ENCODE assay signal across 16 cellular contexts in genomic region chr14:54979039-54979438, GRCh38. TPM values are rescaled to one million over a fixed set of nuclear protein-coding genes. Genes with fewer than 3 reads are reported as not detected.
A peak's percentile ranks its signal among the peaks of the same experiment; 100 is the strongest.
DNase-seq lines count a peak whose midpoint lies in the region; ATAC-seq and TF ChIP-seq lines count a peak whose summit lies in the region.
"Had no signal": no experiment of that assay in that cellular context is flagged by ENCODE, and none has a peak within 500 bp of the region (broad histone marks: within the 10 kb centered on the region; RNA-seq: fewer than 3 reads in every experiment).

No MANE protein-coding gene starts in this region.

- intact Hi-C loops in activated CD8-positive, alpha-beta T cell treated with anti-CD3 and anti-CD28 coated beads for 36 hours (cut with micrococcal nuclease), result no loop called here

- H4K5ac ChIP-seq in mesendoderm (ENCODE audit: low read length), result no peak overlapping the region

- H3K36me3 ChIP-seq in mesendoderm (ENCODE audit: control insufficient read depth, insufficient read depth, low read length), result no peaks in the 10 kb centered on the region

- H3K27ac Mint-ChIP-seq in activated CD8-positive, alpha-beta memory T cell treated with anti-CD3 and anti-CD28 coated beads, Interleukin-2, amount 10 ng/mL, durations not matched to agents 7 days and 5 days, result peak overlapping the region; percentile 5
- H3K27ac Mint-ChIP-seq in HFFc6 (peak overlapping the region; percentile 12; the same call in 1 of the 2 replicates), WTC11 (no peak overlapping the region)
- H3K27ac Mint-ChIP-seq in activated CD8-positive, alpha-beta T cell treated with anti-CD3 and anti-CD28 coated beads for 36 hours, result no peak overlapping the region
- H3K27ac Mint-ChIP-seq: GM23338 had no signal

- H2BK15ac ChIP-seq in mesendoderm (replicated peaks; ENCODE audit: low read depth), result no peak overlapping the region

- H3K4me1 ChIP-seq in mesendoderm (ENCODE audit: control insufficient read depth, low read depth, low read length), result no peaks in the 10 kb centered on the region
- H3K4me1 ChIP-seq: Caco-2 had no signal

- no peak for DNase-seq in activated CD8-positive, alpha-beta memory T cell treated with anti-CD3 and anti-CD28 coated beads, Interleukin-2, amount 10 ng/mL, durations not matched to agents 7 days and 5 days
- DNase-seq in activated CD8-positive, alpha-beta memory T cell treated with anti-CD3 and anti-CD28 coated beads, Interleukin-2, amount 50 U/mL, for 48 hours, result no peak
- no peak for DNase-seq in HFFc6
- peak; percentile 7 for DNase-seq in activated CD8-positive, alpha-beta T cell treated with anti-CD3 and anti-CD28 coated beads for 36 hours
- DNase-seq in mesendoderm, result peak; percentile 3
- DNase-seq in stimulated activated CD4-positive, alpha-beta T cell treated with anti-CD3 and anti-CD28 coated beads, Interleukin-4, amount 100 ng/mL, for 4 hours, result no peak
- DNase-seq in WTC11 (ENCODE audit: low spot score), result no peak
- DNase-seq: Caco-2; CD8-positive, alpha-beta memory T cell; DND-41; GDM1; H9 had no signal

- no peak for TF ChIP-seq CTCF in HFFc6 (IDR thresholded peaks at IDR 0.05)
- TF ChIP-seq CTCF in activated CD8-positive, alpha-beta T cell treated with anti-CD3 and anti-CD28 coated beads for 36 hours (IDR thresholded peaks at IDR 0.05), result no peak
- TF ChIP-seq CTCF in WTC11 (IDR thresholded peaks at IDR 0.05), result no peak

- H3K23ac ChIP-seq in mesendoderm (ENCODE audit: low read length), result no peak overlapping the region

- H3K79me2 ChIP-seq in mesendoderm (ENCODE audit: control insufficient read depth, insufficient read depth, low read length), result no peaks in the 10 kb centered on the region

- H2AK5ac ChIP-seq in mesendoderm (ENCODE audit: low read length), result no peak overlapping the region

- no peak overlapping the region for H3K4me3 ChIP-seq in mesendoderm (ENCODE audit: low read length)
- H3K4me3 ChIP-seq: A549, GM23338 had no signal

- WGBS in mesendoderm (ENCODE audit: extremely low coverage, insufficient coverage, low lambda C conversion rate), result no CpG with 5 or more reads among the region's 3 CpGs

- no peaks in the 10 kb centered on the region for H3K9me3 Mint-ChIP-seq in activated CD8-positive, alpha-beta memory T cell treated with anti-CD3 and anti-CD28 coated beads, Interleukin-2, amount 10 ng/mL, durations not matched to agents 7 days and 5 days (ENCODE audit: low read depth)
- no peaks in the 10 kb centered on the region for H3K9me3 Mint-ChIP-seq in HFFc6
- H3K9me3 Mint-ChIP-seq in activated CD8-positive, alpha-beta T cell treated with anti-CD3 and anti-CD28 coated beads for 36 hours, result no peaks in the 10 kb centered on the region
- H3K9me3 Mint-ChIP-seq in WTC11, result no peaks in the 10 kb centered on the region
- H3K9me3 Mint-ChIP-seq: CD8-positive, alpha-beta memory T cell; GM23338; H9 had no signal

- no peak overlapping the region for H3K18ac ChIP-seq in mesendoderm (ENCODE audit: low read length)

- peaks cover 37% of the 10 kb centered on the region for H3K36me3 Mint-ChIP-seq in activated CD8-positive, alpha-beta memory T cell treated with anti-CD3 and anti-CD28 coated beads, Interleukin-2, amount 10 ng/mL, durations not matched to agents 7 days and 5 days
- H3K36me3 Mint-ChIP-seq in HFFc6 (ENCODE audit: low read depth) (no peaks in the 10 kb centered on the region; the same call in 1 of the 2 replicates), WTC11 (peaks cover 42% of the 10 kb centered on the region)
- peaks cover 41% of the 10 kb centered on the region for H3K36me3 Mint-ChIP-seq in activated CD8-positive, alpha-beta T cell treated with anti-CD3 and anti-CD28 coated beads for 36 hours (ENCODE audit: low read depth)

- no peak overlapping the region for H4K8ac ChIP-seq in mesendoderm (ENCODE audit: low read depth, low read length)

- no peaks in the 10 kb centered on the region for H3K27me3 Mint-ChIP-seq in activated CD8-positive, alpha-beta memory T cell treated with anti-CD3 and anti-CD28 coated beads, Interleukin-2, amount 10 ng/mL, durations not matched to agents 7 days and 5 days
- H3K27me3 Mint-ChIP-seq in HFFc6 (ENCODE audit: insufficient read depth) (no peaks in the 10 kb centered on the region; the same call in 1 of the 2 replicates), WTC11 (ENCODE audit: low read depth) (no peaks in the 10 kb centered on the region)
- no peaks in the 10 kb centered on the region for H3K27me3 Mint-ChIP-seq in activated CD8-positive, alpha-beta T cell treated with anti-CD3 and anti-CD28 coated beads for 36 hours
- H3K27me3 Mint-ChIP-seq: CD8-positive, alpha-beta memory T cell had no signal

- H3K4ac ChIP-seq in mesendoderm (ENCODE audit: low read depth, low read length), result no peak overlapping the region

- ATAC-seq in activated CD8-positive, alpha-beta memory T cell treated with anti-CD3 and anti-CD28 coated beads, Interleukin-2, amount 10 ng/mL, durations not matched to agents 7 days and 5 days, result peak; percentile 51
- ATAC-seq in activated CD8-positive, alpha-beta T cell treated with anti-CD3 and anti-CD28 coated beads for 36 hours, result no peak
- ATAC-seq in HG02610 (IDR thresholded peaks at IDR 0.05; ENCODE audit: unreplicated experiment), result no peak
- ATAC-seq in WTC11, result no peak
- ATAC-seq: A549, GM23338 had no signal

- H3K56ac ChIP-seq in mesendoderm (ENCODE audit: low read length), result no peak overlapping the region

- no peak overlapping the region for H3K9ac ChIP-seq in mesendoderm (ENCODE audit: low read length)

- no peaks in the 10 kb centered on the region for H3K27me3 ChIP-seq in mesendoderm (ENCODE audit: insufficient read depth, low read length, poor library complexity)

- H3K27ac ChIP-seq in mesendoderm (ENCODE audit: low read depth, low read length), result no peak overlapping the region
- H3K27ac ChIP-seq: A549 had no signal

- peaks cover 25% of the 10 kb centered on the region for H3K4me1 Mint-ChIP-seq in activated CD8-positive, alpha-beta memory T cell treated with anti-CD3 and anti-CD28 coated beads, Interleukin-2, amount 10 ng/mL, durations not matched to agents 7 days and 5 days
- H3K4me1 Mint-ChIP-seq in HFFc6 (ENCODE audit: low read depth) (peaks cover 15% of the 10 kb centered on the region), WTC11 (peaks cover 1% of the 10 kb centered on the region; the same call in 1 of the 2 replicates)
- no peaks in the 10 kb centered on the region for H3K4me1 Mint-ChIP-seq in activated CD8-positive, alpha-beta T cell treated with anti-CD3 and anti-CD28 coated beads for 36 hours (ENCODE audit: low read depth)
- H3K4me1 Mint-ChIP-seq: GM23338 had no signal

- POLR2A ChIA-PET in activated CD8-positive, alpha-beta T cell treated with anti-CD3 and anti-CD28 coated beads for 36 hours (lab: Charles Lee), result no interaction called here
- POLR2A ChIA-PET in WTC11 (lab: Charles Lee), result no interaction called here

- no peak overlapping the region for H3K4me3 Mint-ChIP-seq in activated CD8-positive, alpha-beta memory T cell treated with anti-CD3 and anti-CD28 coated beads, Interleukin-2, amount 10 ng/mL, durations not matched to agents 7 days and 5 days
- H3K4me3 Mint-ChIP-seq in HFFc6, result no peak overlapping the region
- no peak overlapping the region for H3K4me3 Mint-ChIP-seq in activated CD8-positive, alpha-beta T cell treated with anti-CD3 and anti-CD28 coated beads for 36 hours
- no peak overlapping the region for H3K4me3 Mint-ChIP-seq in WTC11
- H3K4me3 Mint-ChIP-seq: CD14-positive monocyte; CD8-positive, alpha-beta memory T cell; GM23338; H9 had no signal

- H2BK5ac ChIP-seq in mesendoderm (ENCODE audit: low read length), result no peak overlapping the region

- H2BK120ac ChIP-seq in mesendoderm (ENCODE audit: low read depth, low read length), result no peak overlapping the region

- no peaks in the 10 kb centered on the region for H3K79me1 ChIP-seq in mesendoderm (ENCODE audit: low read length)

- CTCF ChIA-PET in activated CD8-positive, alpha-beta memory T cell treated with anti-CD3 and anti-CD28 coated beads, Interleukin-2, amount 10 ng/mL, durations not matched to agents 7 days and 5 days (lab: Charles Lee), result no interaction called here
- CTCF ChIA-PET in activated CD8-positive, alpha-beta T cell treated with anti-CD3 and anti-CD28 coated beads for 36 hours (lab: Charles Lee), result no interaction called here
- CTCF ChIA-PET in WTC11 (lab: Charles Lee), result no interaction called here

- H3K4me2 ChIP-seq in mesendoderm (ENCODE audit: low read length), result no peak overlapping the region
- H3K4me2 ChIP-seq: A549, GM23338 had no signal

TF ChIP-seq in WTC11, 78 proteins besides CTCF, POLR2A, EP300 and RAD21 (continues in another document):
- TF ChIP-seq, protein P1, sequence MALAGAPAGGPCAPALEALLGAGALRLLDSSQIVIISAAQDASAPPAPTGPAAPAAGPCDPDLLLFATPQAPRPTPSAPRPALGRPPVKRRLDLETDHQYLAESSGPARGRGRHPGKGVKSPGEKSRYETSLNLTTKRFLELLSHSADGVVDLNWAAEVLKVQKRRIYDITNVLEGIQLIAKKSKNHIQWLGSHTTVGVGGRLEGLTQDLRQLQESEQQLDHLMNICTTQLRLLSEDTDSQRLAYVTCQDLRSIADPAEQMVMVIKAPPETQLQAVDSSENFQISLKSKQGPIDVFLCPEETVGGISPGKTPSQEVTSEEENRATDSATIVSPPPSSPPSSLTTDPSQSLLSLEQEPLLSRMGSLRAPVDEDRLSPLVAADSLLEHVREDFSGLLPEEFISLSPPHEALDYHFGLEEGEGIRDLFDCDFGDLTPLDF (CRISPR knock-in tag; IDR thresholded peaks at IDR 0.05), result no peak

RNA-seq across cellular contexts. Expression of gene WDHD1, which starts 47.9 kb away (rescaled TPM):
- 10 to 100 TPM; 57.4 to 57.7 TPM for total RNA-seq in activated CD8-positive, alpha-beta memory T cell treated with anti-CD3 and anti-CD28 coated beads, Interleukin-2, amount 10 ng/mL, durations not matched to agents 7 days and 5 days
- 10 to 100 TPM in 5 of 6 experiments, 1 to 10 TPM in 1; 9.8 to 20.3 (median 17.8) TPM for total RNA-seq in HFFc6 (2021; fragmentation: NEBNext Ultra II Directional; extraction: Animal tissue kit (Norgen Biotek cat#: 25700))
- total RNA-seq in activated CD8-positive, alpha-beta T cell treated with anti-CD3 and anti-CD28 coated beads for 36 hours, result 10 to 100 TPM; 59.8 to 68.4 TPM
- polyA plus RNA-seq in mesendoderm (2013, experiment 1 of 2), result 23.4 TPM
- 22.4 TPM for polyA plus RNA-seq in mesendoderm (2013, experiment 2 of 2)
- total RNA-seq in WTC11 (2021), result 64.4 to 76.1 TPM (median 67.3 TPM) in 3 replicates

RNA-seq across cellular contexts. Expression of gene SOCS4, which starts 48.0 kb away (rescaled TPM):
- total RNA-seq in activated CD8-positive, alpha-beta memory T cell treated with anti-CD3 and anti-CD28 coated beads, Interleukin-2, amount 10 ng/mL, durations not matched to agents 7 days and 5 days, result 10 to 100 TPM; 35.3 to 41.9 TPM
- 10 to 100 TPM; 22.1 to 26.2 (median 23.6) TPM for total RNA-seq in HFFc6 (2021; fragmentation: NEBNext Ultra II Directional; extraction: Animal tissue kit (Norgen Biotek cat#: 25700))
- total RNA-seq in activated CD8-positive, alpha-beta T cell treated with anti-CD3 and anti-CD28 coated beads for 36 hours, result 10 to 100 TPM; 19.8 to 20.8 TPM
- 10.3 TPM for polyA plus RNA-seq in mesendoderm (2013, experiment 1 of 2)
- polyA plus RNA-seq in mesendoderm (2013, experiment 2 of 2), result 10.3 TPM
- total RNA-seq in WTC11 (2021), result 20.7 to 21.3 TPM (median 21.2 TPM) in 3 replicates

Comparison
In these comparisons a context has a peak if more than half of its experiments do, and no peak if none do; other contexts are left out.
1. DNase-seq: peak in activated CD8-positive, alpha-beta T cell treated with anti-CD3 and anti-CD28 coated beads for 36 hours (single experiment) and mesendoderm (single experiment); none in activated CD8-positive, alpha-beta memory T cell treated with anti-CD3 and anti-CD28 coated beads, Interleukin-2, amount 10 ng/mL, durations not matched to agents 7 days and 5 days (single experiment), activated CD8-positive, alpha-beta memory T cell treated with anti-CD3 and anti-CD28 coated beads, Interleukin-2, amount 50 U/mL, for 48 hours (single experiment), HFFc6 (single experiment), stimulated activated CD4-positive, alpha-beta T cell treated with anti-CD3 and anti-CD28 coated beads, Interleukin-4, amount 100 ng/mL, for 4 hours (0 of 2) and WTC11 (single experiment).
2. H3K27ac Mint-ChIP-seq: peak in activated CD8-positive, alpha-beta memory T cell treated with anti-CD3 and anti-CD28 coated beads, Interleukin-2, amount 10 ng/mL, durations not matched to agents 7 days and 5 days (single experiment) and HFFc6 (single experiment); none in activated CD8-positive, alpha-beta T cell treated with anti-CD3 and anti-CD28 coated beads for 36 hours (single experiment) and WTC11 (single experiment).